Comparison of ENCODE assay signal across 17 cellular contexts in the genomic region with DNA sequence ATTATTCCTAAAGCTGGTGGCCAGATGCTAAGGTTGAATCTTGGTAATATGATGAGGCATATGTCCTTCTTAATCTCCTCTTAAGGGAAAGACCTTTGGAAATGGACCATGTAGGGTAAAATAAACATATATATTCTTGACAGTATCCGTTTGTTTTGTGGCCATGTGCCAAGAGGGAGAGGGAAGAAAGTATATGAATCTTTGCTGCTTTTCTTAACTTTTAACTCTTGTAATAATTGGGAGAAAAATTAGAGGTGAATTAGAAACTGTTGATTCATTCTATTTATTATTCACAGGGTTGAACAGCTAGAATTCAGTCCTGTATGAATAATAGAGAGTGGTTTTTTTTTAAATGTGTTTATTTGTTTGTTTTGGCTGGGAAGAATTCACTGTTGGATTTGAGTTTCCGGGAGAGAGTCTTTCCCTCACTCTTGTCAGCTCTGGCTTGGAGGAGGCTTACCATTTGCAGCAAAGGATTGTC. TPM values are rescaled to one million over a fixed set of nuclear protein-coding genes. Genes with fewer than 3 reads are reported as not detected.
DNase-seq lines count a peak whose midpoint lies in the region; ATAC-seq and TF ChIP-seq lines count a peak whose summit lies in the region.
"Had no signal": no experiment of that assay in that cellular context is flagged by ENCODE, and none has a peak within 500 bp of the region (broad histone marks: within the 10 kb centered on the region; RNA-seq: fewer than 3 reads in every experiment).

No MANE protein-coding gene starts in this region.

- H3K36me3 Mint-ChIP-seq in WTC11, result 0 out of 2 replicates have a peak, but pooled peaks cover 3% of the 10 kb centered on the region

- H3K27me3 Mint-ChIP-seq in WTC11 (ENCODE audit: low read depth), result no peaks in the 10 kb centered on the region
- H3K27me3 Mint-ChIP-seq: activated T-cell treated with anti-CD3 and anti-CD28 coated beads, Interleukin-2, amount 50 U/mL, for 24 hours; natural killer cell treated with Interleukin-12 subunit alpha and Interleukin-12 subunit beta and Interleukin-15 and Interleukin-18, amount 100 ng/mL, for 72 hours had no signal

- H3K27ac Mint-ChIP-seq in WTC11, result peak overlapping the region; percentile 13
- H3K27ac Mint-ChIP-seq: activated T-cell treated with anti-CD3 and anti-CD28 coated beads, Interleukin-2, amount 50 U/mL, for 24 hours; natural killer cell treated with Interleukin-12 subunit alpha and Interleukin-12 subunit beta and Interleukin-15 and Interleukin-18, amount 100 ng/mL, for 72 hours had no signal

- peaks cover 0 to 12% of the 10 kb centered on the region in 2 experiments; a peak in 1 of 3 replicates for H3K36me3 ChIP-seq in HEK293 (ENCODE audit: control insufficient read depth in 2 of 2, insufficient read depth in 1 of 2, low read length in 2 of 2)

- TF ChIP-seq CTCF in HEK293 (tag by site-specific recombination; IDR thresholded peaks at IDR 0.05), result no peak
- no peak for TF ChIP-seq CTCF in WTC11 (IDR thresholded peaks at IDR 0.05)

- H3K9me3 ChIP-seq in HEK293 (ENCODE audit: control insufficient read depth, insufficient read depth, low read depth, low read length), result no peaks in the 10 kb centered on the region
- H3K9me3 ChIP-seq: body of pancreas, esophagus muscularis mucosa, SK-N-SH had no signal

- DNase-seq in A172 (ENCODE audit: low spot score) (peak; percentile 14), WTC11 (ENCODE audit: low spot score) (no peak), hepatic stellate cell (ENCODE audit: low spot score) (peak; percentile 7), NCI-H1694 treated with DMSO at 0.1 percent for 48 hours (lab: John Stamatoyannopoulos, UW) (no peak)
- no peak for DNase-seq in central memory CD4-positive, alpha-beta T cell
- DNase-seq: activated CD4-positive, CD25-positive, alpha-beta regulatory T cell treated with anti-CD3 and anti-CD28 coated beads, Interleukin-2, amount 50 U/mL, for 72 hours; activated T-cell treated with anti-CD3 and anti-CD28 coated beads, Interleukin-2, amount 50 U/mL, for 24 hours; body of pancreas; islet precursor cell; NCI-H774; SK-N-SH; stimulated activated CD4-positive, alpha-beta T cell treated with anti-CD3 and anti-CD28 coated beads, Interleukin-15, amount 100 ng/mL, for 24 hours had no signal

- POLR2A ChIA-PET in HEK293 (lab: Yijun Ruan, JAX), result interaction anchor here (0.9 to 1.4 kb wide), 2 partner anchors 31 to 79 kb away, joined by 3 read pairs; partner anchors contain the start of gene AATF
- POLR2A ChIA-PET in WTC11 (lab: Charles Lee), result interaction anchor here (0.7 kb wide), 2 partner anchors 366 to 1364 kb away, joined by 4 to 7 read pairs; no protein-coding TSS in a partner anchor

- CTCF ChIA-PET in HEK293 (lab: Yijun Ruan, JAX) (interaction anchor here (0.6 to 1.7 kb wide), 4 partner anchors 67 to 352 kb away, joined by 3 to 9 read pairs (median 3); no protein-coding TSS in a partner anchor), WTC11 (lab: Charles Lee) (interaction anchor here (1.0 kb wide), 1 partner anchor 68 kb away, joined by 4 read pairs; no protein-coding TSS in a partner anchor)

- no peak for ATAC-seq in WTC11
- ATAC-seq in GM21825 (IDR thresholded peaks at IDR 0.05; ENCODE audit: unreplicated experiment), result no peak
- no peak for ATAC-seq in HG03521 (IDR thresholded peaks at IDR 0.05; ENCODE audit: unreplicated experiment)
- ATAC-seq: body of pancreas; natural killer cell treated with Interleukin-12 subunit alpha and Interleukin-12 subunit beta and Interleukin-15 and Interleukin-18, amount 100 ng/mL, for 72 hours had no signal

- H3K9me3 Mint-ChIP-seq in WTC11, result no peaks in the 10 kb centered on the region
- H3K9me3 Mint-ChIP-seq: activated T-cell treated with anti-CD3 and anti-CD28 coated beads, Interleukin-2, amount 50 U/mL, for 24 hours; natural killer cell treated with Interleukin-12 subunit alpha and Interleukin-12 subunit beta and Interleukin-15 and Interleukin-18, amount 100 ng/mL, for 72 hours had no signal

- peak overlapping the region; percentile 42; the same call in 1 of the 2 replicates for H3K27ac ChIP-seq in HEK293 (ENCODE audit: extremely low read depth, low read depth, low read length)
- H3K27ac ChIP-seq: body of pancreas, esophagus muscularis mucosa had no signal

- no peak overlapping the region for H3K4me3 ChIP-seq in HEK293 (ENCODE audit: low read depth, low read length)
- H3K4me3 ChIP-seq: body of pancreas, esophagus muscularis mucosa had no signal

- peaks cover 34% of the 10 kb centered on the region for H3K4me1 ChIP-seq in HEK293 (ENCODE audit: control insufficient read depth, insufficient read depth, low read length)

- no peak overlapping the region for H3K4me3 Mint-ChIP-seq in WTC11
- H3K4me3 Mint-ChIP-seq: activated T-cell treated with anti-CD3 and anti-CD28 coated beads, Interleukin-2, amount 50 U/mL, for 24 hours; natural killer cell treated with Interleukin-12 subunit alpha and Interleukin-12 subunit beta and Interleukin-15 and Interleukin-18, amount 100 ng/mL, for 72 hours had no signal

- H3K4me1 Mint-ChIP-seq in WTC11, result peaks cover 15% of the 10 kb centered on the region; the same call in 1 of the 2 replicates

TF ChIP-seq in HEK293, 187 proteins besides CTCF, POLR2A, EP300 and RAD21 (continues in another document):
- TF ChIP-seq ZNF692 (tag by site-specific recombination; IDR thresholded peaks at IDR 0.05), result no peak
- no peak for TF ChIP-seq ZSCAN18 (tag by site-specific recombination; IDR thresholded peaks at IDR 0.05)
- TF ChIP-seq ZNF391 (tag by site-specific recombination; IDR thresholded peaks at IDR 0.05; ENCODE audit: borderline replicate concordance, low read depth), result no peak
- no peak for TF ChIP-seq TRIM28 (IDR thresholded peaks at IDR 0.05; ENCODE audit: borderline replicate concordance, low read length)
- TF ChIP-seq SP7 (tag by site-specific recombination; IDR thresholded peaks at IDR 0.05), result no peak
- no peak for TF ChIP-seq ZIC2 (tag by site-specific recombination; IDR thresholded peaks at IDR 0.05)
- no peak for TF ChIP-seq KLF1 (tag by site-specific recombination; IDR thresholded peaks at IDR 0.05)

TF ChIP-seq in WTC11, 78 proteins besides CTCF, POLR2A, EP300 and RAD21:
- TF ChIP-seq SMAD4 (CRISPR knock-in tag; IDR thresholded peaks at IDR 0.05), result no peak
- no peak for TF ChIP-seq GRHL2 (CRISPR knock-in tag; IDR thresholded peaks at IDR 0.05; ENCODE audit: insufficient replicate concordance, severe bottlenecking)

RNA-seq across cellular contexts. Expression of gene AATF, which starts 31.6 kb away (rescaled TPM):
- total RNA-seq in A172 (2014; rRNA removed; shearing (Covaris generic)), result 79.9 and 86.2 TPM in 2 replicates
- total RNA-seq in WTC11 (2021), result 48.9 to 61.0 TPM (median 49.8 TPM) in 3 replicates

RNA-seq across cellular contexts. Expression of gene LHX1, which starts 43.0 kb away (rescaled TPM):
- 0.77 and 1.4 TPM in 2 replicates for total RNA-seq in A172 (2014; rRNA removed; shearing (Covaris generic))
- 0.61 to 1.3 TPM (median 1.2 TPM) in 3 replicates for total RNA-seq in WTC11 (2021)
- total RNA-seq: body of pancreas, esophagus muscularis mucosa had no signal

Comparison
In these comparisons a context has a peak if more than half of its experiments do, and no peak if none do; other contexts are left out.
1. DNase-seq: peak in A172 (single experiment) and hepatic stellate cell (single experiment); none in WTC11 (single experiment), NCI-H1694 treated with DMSO at 0.1 percent for 48 hours (single experiment) and central memory CD4-positive, alpha-beta T cell (single experiment).